ENCODE assay signal across 20 cellular contexts in genomic region chr18:56458770-56459450, GRCh38.
DNase-seq lines count a peak whose midpoint lies in the region; ATAC-seq lines count a peak whose summit lies in the region.
"Had no signal": no experiment of that assay in that cellular context is flagged by ENCODE, and none has a peak within 500 bp of the region (broad histone marks: within the 10 kb centered on the region; RNA-seq: fewer than 3 reads in every experiment).

No MANE protein-coding gene starts in this region.

- no peaks in the 10 kb centered on the region for H3K36me3 ChIP-seq in subcutaneous abdominal adipose tissue (ENCODE audit: control insufficient read depth in 5 of 5, insufficient read depth in 5 of 5, low read length in 5 of 5)
- H3K36me3 ChIP-seq: colonic mucosa had no signal

- no peaks in the 10 kb centered on the region for H3K4me1 ChIP-seq in right cardiac atrium (ENCODE audit: control insufficient read depth, insufficient read depth, low read length)
- H3K4me1 ChIP-seq in subcutaneous abdominal adipose tissue (ENCODE audit: control insufficient read depth in 5 of 5, insufficient read depth in 5 of 5, low read length in 5 of 5) = peaks cover 2 to 31% (median 16%) of the 10 kb centered on the region in 5 donors
- H3K4me1 ChIP-seq: body of pancreas, colonic mucosa had no signal

- peak; percentile 32 for DNase-seq in DMS79 treated with DMSO at 0.1 percent for 48 hours (lab: John Stamatoyannopoulos, UW)
- no peak for DNase-seq in DMS79 (lab: John Stamatoyannopoulos, UW)
- peak; percentile 1 for DNase-seq in NCI-H774 (lab: John Stamatoyannopoulos, UW)
- DNase-seq in right cardiac atrium = no peak
- DNase-seq in iPS-NIHi11 (ENCODE audit: low spot score) = no peak
- DNase-seq in activated effector memory CD4-positive, alpha-beta T cell treated with anti-CD3 and anti-CD28 coated beads, Interleukin-2, amount 50 U/mL, for 16 hours = no peak
- DNase-seq: 8988T; activated CD4-positive, CD25-positive, alpha-beta regulatory T cell treated with anti-CD3 and anti-CD28 coated beads, Interleukin-2, amount 50 U/mL, for 72 hours; body of pancreas; colonic mucosa; foreskin melanocyte; Karpas-422; NCI-H1048; NCI-H2171 treated with DMSO at 0.1 percent for 48 hours; stimulated activated naive CD8-positive, alpha-beta T cell treated with anti-CD3 and anti-CD28 coated beads, Interleukin-15, Interleukin-2, amounts not matched to agents 100 U/mL and 50 U/mL, for 24 hours; trophoblast cell had no signal

- WGBS in right cardiac atrium = 45% methylated on average over 10 of the region's 10 CpGs

- no peak overlapping the region for H3K27ac ChIP-seq in right cardiac atrium (ENCODE audit: low read length)
- peak overlapping the region; percentile 63 for H3K27ac ChIP-seq in subcutaneous abdominal adipose tissue (ENCODE audit: low read depth, low read length)
- H3K27ac ChIP-seq: body of pancreas, colonic mucosa, epithelial cell of prostate, RWPE1 had no signal

- no peak overlapping the region for H3K4me3 ChIP-seq in right cardiac atrium (ENCODE audit: low read length)
- no peak overlapping the region for H3K4me3 ChIP-seq in subcutaneous abdominal adipose tissue (ENCODE audit: low read depth in 1 of 5, low read length in 5 of 5)
- H3K4me3 ChIP-seq: body of pancreas, colonic mucosa had no signal

- intact Hi-C loops in right cardiac atrium (cut with DNase I) = no loop called here

- no peaks in the 10 kb centered on the region for H3K9me3 ChIP-seq in right cardiac atrium (ENCODE audit: control insufficient read depth, low read length)
- peaks cover 0 to 4% (median 0%) of the 10 kb centered on the region in 5 donors for H3K9me3 ChIP-seq in subcutaneous abdominal adipose tissue (ENCODE audit: control insufficient read depth in 5 of 5, low read length in 5 of 5)
- H3K9me3 ChIP-seq: body of pancreas, colonic mucosa had no signal

- ATAC-seq in right cardiac atrium (peak; percentile 34 to 45), GM21360 (IDR thresholded peaks at IDR 0.05; ENCODE audit: unreplicated experiment) (no peak)
- ATAC-seq: body of pancreas; stimulated activated naive CD8-positive, alpha-beta T cell treated with anti-CD3 and anti-CD28 coated beads, Interleukin-15, Interleukin-2, amounts not matched to agents 100 U/mL and 50 U/mL, for 24 hours had no signal

- H3K27me3 ChIP-seq in right cardiac atrium (ENCODE audit: control insufficient read depth, insufficient read depth) = no peaks in the 10 kb centered on the region
- H3K27me3 ChIP-seq in subcutaneous abdominal adipose tissue (ENCODE audit: control insufficient read depth in 5 of 5, insufficient read depth in 4 of 5, low read length in 5 of 5) = no peaks in the 10 kb centered on the region
- H3K27me3 ChIP-seq: body of pancreas, colonic mucosa had no signal

- no peak overlapping the region for H3K9ac ChIP-seq in subcutaneous abdominal adipose tissue (ENCODE audit: low read length in 5 of 5)

Comparison
In these comparisons a context has a peak if more than half of its experiments do, and no peak if none do; other contexts are left out.
1. DNase-seq: peak in DMS79 treated with DMSO at 0.1 percent for 48 hours (single experiment) and NCI-H774 (single experiment); none in DMS79 (single experiment), right cardiac atrium (0 of 3), iPS-NIHi11 (single experiment) and activated effector memory CD4-positive, alpha-beta T cell treated with anti-CD3 and anti-CD28 coated beads, Interleukin-2, amount 50 U/mL, for 16 hours (single experiment).